ENCODE assay signal across 9 cellular contexts in genomic region chr6:64280569-64280968, GRCh38.
A peak's percentile ranks its signal among the peaks of the same experiment; 100 is the strongest.
DNase-seq lines count a peak whose midpoint lies in the region; ATAC-seq and FAIRE-seq lines count a peak whose summit lies in the region.
"Had no signal": no experiment of that assay in that cellular context is flagged by ENCODE, and none has a peak within 500 bp of the region (broad histone marks: within the 10 kb centered on the region; RNA-seq: fewer than 3 reads in every experiment).

No MANE protein-coding gene starts in this region.

- H3K4me3 ChIP-seq in SK-N-MC: no peak overlapping the region

- H3K36me3 Mint-ChIP-seq in stimulated activated memory B cell treated with anti-CD40 and anti-IgM and Interleukin-4, amounts not matched to agents 10 μg/mL and 1 μg/mL and 100 μg/mL, for 72 hours: no peaks in the 10 kb centered on the region
- H3K36me3 Mint-ChIP-seq: activated naive CD8-positive, alpha-beta T cell had no signal

- H3K27ac Mint-ChIP-seq in stimulated activated memory B cell treated with anti-CD40 and anti-IgM and Interleukin-4, amounts not matched to agents 10 μg/mL and 1 μg/mL and 100 μg/mL, for 72 hours: no peak overlapping the region
- H3K27ac Mint-ChIP-seq: activated naive CD8-positive, alpha-beta T cell had no signal

- no peaks in the 10 kb centered on the region for H3K36me3 ChIP-seq in SK-N-MC (ENCODE audit: insufficient read depth, low read length)

- no peaks in the 10 kb centered on the region for H3K27me3 Mint-ChIP-seq in stimulated activated memory B cell treated with anti-CD40 and anti-IgM and Interleukin-4, amounts not matched to agents 10 μg/mL and 1 μg/mL and 100 μg/mL, for 72 hours
- H3K27me3 Mint-ChIP-seq: activated naive CD8-positive, alpha-beta T cell had no signal

- FAIRE-seq in islet of Langerhans (lab: Jason Lieb, UNC): peak; percentile 13

- no peaks in the 10 kb centered on the region for H3K4me1 Mint-ChIP-seq in stimulated activated memory B cell treated with anti-CD40 and anti-IgM and Interleukin-4, amounts not matched to agents 10 μg/mL and 1 μg/mL and 100 μg/mL, for 72 hours

- no peak overlapping the region for H3K9ac ChIP-seq in SK-N-MC (ENCODE audit: insufficient read length)

- peak; percentile 33 for DNase-seq in COLO829 (ENCODE audit: low spot score)
- DNase-seq in HuH-7.5 (ENCODE audit: low spot score): peak; percentile 6
- DNase-seq in SK-N-MC (ENCODE audit: low read depth, low spot score): peak; percentile 51
- DNase-seq in SKM-1 (lab: John Stamatoyannopoulos, UW; ENCODE audit: unreplicated experiment): no peak
- DNase-seq in activated T-cell treated with anti-CD3 and anti-CD28 coated beads for 4 hours: no peak

- H3K9me3 Mint-ChIP-seq in stimulated activated memory B cell treated with anti-CD40 and anti-IgM and Interleukin-4, amounts not matched to agents 10 μg/mL and 1 μg/mL and 100 μg/mL, for 72 hours: peaks cover 8% of the 10 kb centered on the region

- H3K27ac ChIP-seq in SK-N-MC: no peak overlapping the region

- H3K4me3 Mint-ChIP-seq in stimulated activated memory B cell treated with anti-CD40 and anti-IgM and Interleukin-4, amounts not matched to agents 10 μg/mL and 1 μg/mL and 100 μg/mL, for 72 hours: no peak overlapping the region
- H3K4me3 Mint-ChIP-seq: activated naive CD8-positive, alpha-beta T cell had no signal

- no peak for ATAC-seq in GM18873 (IDR thresholded peaks at IDR 0.05; ENCODE audit: low FRiP score, unreplicated experiment)
- no peak for ATAC-seq in stimulated activated memory B cell treated with anti-CD40 and anti-IgM and Interleukin-4, amounts not matched to agents 10 μg/mL and 1 μg/mL and 100 μg/mL, for 72 hours

- no peaks in the 10 kb centered on the region for H3K9me3 ChIP-seq in SK-N-MC (ENCODE audit: low read depth, low read length)

Comparison
In these comparisons a context has a peak if more than half of its experiments do, and no peak if none do; other contexts are left out.
1. DNase-seq: peak in COLO829 (single experiment), HuH-7.5 (single experiment) and SK-N-MC (single experiment); none in SKM-1 (single experiment) and activated T-cell treated with anti-CD3 and anti-CD28 coated beads for 4 hours (single experiment).